9 cellular contexts compared by ENCODE assay signal in the genomic region with DNA sequence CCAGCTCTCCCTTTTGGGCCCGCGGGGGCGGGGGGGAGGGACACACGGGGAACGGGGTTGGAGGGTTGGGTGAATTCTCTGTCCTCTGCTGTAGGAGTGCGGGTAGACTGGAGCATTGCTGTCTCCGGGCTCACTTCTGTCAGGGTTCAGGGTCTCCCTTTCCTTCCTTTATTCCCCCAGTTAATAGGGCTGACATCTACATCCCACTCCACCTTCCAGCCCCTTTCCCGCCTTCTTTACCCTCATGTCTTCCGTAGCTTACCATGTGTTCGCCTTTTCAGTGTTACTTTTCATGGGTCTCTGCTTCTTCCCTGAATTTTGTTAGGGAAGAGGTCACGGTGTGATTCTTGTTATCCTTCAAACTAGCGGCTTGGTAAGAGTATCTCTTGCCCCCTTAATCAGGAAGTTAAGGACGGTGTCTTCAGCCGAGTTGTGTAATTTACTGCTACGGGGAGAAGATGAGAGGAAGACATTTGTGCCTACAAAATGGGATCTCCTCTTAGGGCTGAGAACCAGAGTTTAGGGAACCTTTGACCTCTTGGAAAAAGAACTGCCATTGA. TPM values are rescaled to one million over a fixed set of nuclear protein-coding genes. Genes with fewer than 3 reads are reported as not detected.
A peak's percentile ranks its signal among the peaks of the same experiment; 100 is the strongest.
DNase-seq lines count a peak whose midpoint lies in the region; ATAC-seq, FAIRE-seq and TF ChIP-seq lines count a peak whose summit lies in the region.
"Had no signal": no experiment of that assay in that cellular context is flagged by ENCODE, and none has a peak within 500 bp of the region (broad histone marks: within the 10 kb centered on the region; RNA-seq: fewer than 3 reads in every experiment).

No MANE protein-coding gene starts in this region.

- H3K27ac ChIP-seq in VCaP (peak overlapping the region; percentile 88), foreskin keratinocyte (peak overlapping the region; percentile 58)

- H3K4me3 ChIP-seq in retinal pigment epithelial cell (ENCODE audit: low read length) = peak overlapping the region; percentile 82

- peaks cover 7% of the 10 kb centered on the region for H3K4me1 ChIP-seq in foreskin keratinocyte

- ATAC-seq in HG03045 (IDR thresholded peaks at IDR 0.05; ENCODE audit: unreplicated experiment) (peak; percentile 15), foreskin keratinocyte (peak; percentile 49), GM19452 (IDR thresholded peaks at IDR 0.05; ENCODE audit: unreplicated experiment) (no peak)

- DNase-seq in NCI-H510A (lab: John Stamatoyannopoulos, UW) = peak; percentile 36
- DNase-seq in NCI-H510A treated with DMSO at 0.1 percent for 48 hours (lab: John Stamatoyannopoulos, UW) = no peak
- peak; percentile 19 to 36 for DNase-seq in foreskin keratinocyte
- no peak for DNase-seq in retinal pigment epithelial cell (ENCODE audit: low read depth)
- no peak for DNase-seq in RCC 7860 (ENCODE audit: low spot score)

- FAIRE-seq in RCC 7860 (lab: Jason Lieb, UNC) = no peak
- FAIRE-seq: endometrium had no signal

- no peaks in the 10 kb centered on the region for H3K27me3 ChIP-seq in foreskin keratinocyte

- TF ChIP-seq CTCF in VCaP (conservative IDR thresholded peaks at IDR 0.05) (no peak), foreskin keratinocyte (conservative IDR thresholded peaks at IDR 0.05) (no peak), retinal pigment epithelial cell (conservative IDR thresholded peaks at IDR 0.05; ENCODE audit: low read depth, low read length) (no peak)

RNA-seq across cellular contexts. Expression of gene RAP1A, which starts 0.9 kb away (rescaled TPM):
- total RNA-seq in foreskin keratinocyte = 39.3 and 42.1 TPM in 2 replicates
- polyA plus RNA-seq in foreskin keratinocyte = 43.0 and 53.2 TPM in 2 replicates

Comparison
In these comparisons a context has a peak if more than half of its experiments do, and no peak if none do; other contexts are left out.
1. DNase-seq: peak in NCI-H510A (single experiment) and foreskin keratinocyte (2 of 2); none in NCI-H510A treated with DMSO at 0.1 percent for 48 hours (single experiment), retinal pigment epithelial cell (single experiment) and RCC 7860 (single experiment).